In genomic region chrX:154327026-154327820, GRCh38 we compare ENCODE assay signal across 12 cellular contexts. TPM values are rescaled to one million over a fixed set of nuclear protein-coding genes. Genes with fewer than 3 reads are reported as not detected.
DNase-seq lines count a peak whose midpoint lies in the region; ATAC-seq and TF ChIP-seq lines count a peak whose summit lies in the region.
"Had no signal": no experiment of that assay in that cellular context is flagged by ENCODE, and none has a peak within 500 bp of the region (broad histone marks: within the 10 kb centered on the region; RNA-seq: fewer than 3 reads in every experiment).

No MANE protein-coding gene starts in this region.

- H3K4ac ChIP-seq in H9 (ENCODE audit: low read depth, low read length), result no peak overlapping the region

- H3K36me3 Mint-ChIP-seq in IgD-negative memory B cell (no peaks in the 10 kb centered on the region), immature natural killer cell (no peaks in the 10 kb centered on the region), H9 (ENCODE audit: insufficient read depth in 1 of 3, low read depth in 3 of 3) (peaks cover 0 to 2% (median 2%) of the 10 kb centered on the region in 3 experiments; a peak in 2 of 7 replicates)
- H3K36me3 Mint-ChIP-seq in activated naive CD4-positive, alpha-beta T cell treated with anti-CD3 and anti-CD28 coated beads, Interleukin-2, amount 10 ng/mL, durations not matched to agents 7 days and 5 days, result peaks cover 4% of the 10 kb centered on the region

- H3K4me3 Mint-ChIP-seq in IgD-negative memory B cell (peak overlapping the region in 2 of 4 donors; percentile 72 to 79), immature natural killer cell (peak overlapping the region; percentile 1 to 69 (median 48)), H9 (no peak overlapping the region)
- H3K4me3 Mint-ChIP-seq in activated naive CD4-positive, alpha-beta T cell treated with anti-CD3 and anti-CD28 coated beads, Interleukin-2, amount 10 ng/mL, durations not matched to agents 7 days and 5 days, result peak overlapping the region; percentile 62
- H3K4me3 Mint-ChIP-seq: dendritic cell treated with granulocyte-macrophage colony-stimulating factor and Interleukin-4, amounts not matched to agents 40 ng/mL and 50 ng/mL, for 4 days had no signal

- no peak overlapping the region for H3K14ac ChIP-seq in H9 (ENCODE audit: insufficient read depth, low read length)

- H3K9me3 Mint-ChIP-seq in IgD-negative memory B cell (no peaks in the 10 kb centered on the region), immature natural killer cell (no peaks in the 10 kb centered on the region), H9 (peaks cover 79 to 84% of the 10 kb centered on the region in 2 experiments)
- H3K9me3 Mint-ChIP-seq in activated naive CD4-positive, alpha-beta T cell treated with anti-CD3 and anti-CD28 coated beads, Interleukin-2, amount 10 ng/mL, durations not matched to agents 7 days and 5 days, result no peaks in the 10 kb centered on the region
- H3K9me3 Mint-ChIP-seq: dendritic cell treated with granulocyte-macrophage colony-stimulating factor and Interleukin-4, amounts not matched to agents 40 ng/mL and 50 ng/mL, for 4 days had no signal

- TF ChIP-seq CTCF in AG10803 (conservative IDR thresholded peaks at IDR 0.05; ENCODE audit: low read length) (no peak), H9 (conservative IDR thresholded peaks at IDR 0.05) (no peak)

- ATAC-seq in HG03095 (IDR thresholded peaks at IDR 0.05; ENCODE audit: unreplicated experiment), result no peak

- H2BK15ac ChIP-seq in H9 (ENCODE audit: low read depth, low read length), result no peak overlapping the region; the same call in 1 of the 2 replicates

- no peak overlapping the region for H4K91ac ChIP-seq in H9 (ENCODE audit: insufficient read length, low read depth, low read length)

- no peak overlapping the region for H3K27ac ChIP-seq in H9 (ENCODE audit: insufficient read length, low read depth, low read length)
- H3K27ac ChIP-seq: KMS-11, stomach had no signal

- H2BK120ac ChIP-seq in H9 (ENCODE audit: low read depth, low read length, poor library complexity, severe bottlenecking), result no peak overlapping the region

- no peak overlapping the region for H2BK20ac ChIP-seq in H9 (ENCODE audit: low read depth, low read length, poor library complexity, severe bottlenecking)

- no CpG with 5 or more reads among the region's 11 CpGs for WGBS in H9 (ENCODE audit: extremely low coverage, insufficient read length, low lambda C conversion rate)

- no peaks in the 10 kb centered on the region for H3K27me3 ChIP-seq in H9 (ENCODE audit: insufficient read depth, low read length)
- H3K27me3 ChIP-seq: stomach had no signal

- H3K23ac ChIP-seq in H9 (ENCODE audit: insufficient read length, low read depth, low read length), result no peak overlapping the region

- no peak overlapping the region for H3K4me2 ChIP-seq in H9 (ENCODE audit: insufficient read depth, insufficient read length, low read length)
- H3K4me2 ChIP-seq: KMS-11 had no signal

- no peak overlapping the region for H3K18ac ChIP-seq in H9 (ENCODE audit: insufficient read length, low read depth, low read length)

- no peak overlapping the region for H3K56ac ChIP-seq in H9 (ENCODE audit: insufficient read length, low read depth, low read length)

- H3K9me3 ChIP-seq in H9 (ENCODE audit: control insufficient read depth, low read depth, low read length), result peaks cover 47% of the 10 kb centered on the region
- H3K9me3 ChIP-seq: stomach had no signal

- CTCF ChIA-PET in activated naive CD4-positive, alpha-beta T cell treated with anti-CD3 and anti-CD28 coated beads, Interleukin-2, amount 10 ng/mL, durations not matched to agents 7 days and 5 days (lab: Charles Lee), result interaction anchor here (0.6 to 2.4 kb wide), 4 partner anchors 10 to 251 kb away, joined by 3 to 11 read pairs (median 6); no protein-coding TSS in a partner anchor

- H3K27me3 Mint-ChIP-seq in IgD-negative memory B cell (peaks cover 2% of the 10 kb centered on the region), immature natural killer cell (ENCODE audit: low read depth in 3 of 3) (peaks cover 0 to 14% (median 4%) of the 10 kb centered on the region in 3 donors), H9 (ENCODE audit: low read depth) (peaks cover 36% of the 10 kb centered on the region)
- no peaks in the 10 kb centered on the region for H3K27me3 Mint-ChIP-seq in activated naive CD4-positive, alpha-beta T cell treated with anti-CD3 and anti-CD28 coated beads, Interleukin-2, amount 10 ng/mL, durations not matched to agents 7 days and 5 days

- H2AK5ac ChIP-seq in H9 (ENCODE audit: insufficient read length, low read length), result no peak overlapping the region

- H2AFZ ChIP-seq in H9 (ENCODE audit: low read length), result no peak overlapping the region

- H4K5ac ChIP-seq in H9 (ENCODE audit: insufficient read length, low read depth, low read length), result no peak overlapping the region

- no peak overlapping the region for H3K4me3 ChIP-seq in AG10803 (ENCODE audit: low read length)
- H3K4me3 ChIP-seq: stomach had no signal

- no peaks in the 10 kb centered on the region for H3K79me2 ChIP-seq in H9 (ENCODE audit: insufficient read depth, low read length)

- H3K4me1 Mint-ChIP-seq in IgD-negative memory B cell (peaks cover 21 to 35% (median 30%) of the 10 kb centered on the region in 3 donors), immature natural killer cell (peaks cover 31 to 35% of the 10 kb centered on the region in 2 donors), H9 (peaks cover 2 to 6% of the 10 kb centered on the region in 2 experiments; a peak in 2 of 4 replicates)
- H3K4me1 Mint-ChIP-seq in activated naive CD4-positive, alpha-beta T cell treated with anti-CD3 and anti-CD28 coated beads, Interleukin-2, amount 10 ng/mL, durations not matched to agents 7 days and 5 days, result peaks cover 51% of the 10 kb centered on the region

- H4K8ac ChIP-seq in H9 (replicated peaks; ENCODE audit: insufficient read length, low read depth, low read length), result no peak overlapping the region

- no peaks in the 10 kb centered on the region for H3K23me2 ChIP-seq in H9 (ENCODE audit: insufficient read length, low read depth, low read length, poor library complexity, severe bottlenecking)

- H4K20me1 ChIP-seq in H9 (ENCODE audit: control insufficient read depth, insufficient read depth, insufficient read length), result no peaks in the 10 kb centered on the region

- no peak overlapping the region for H3T11ph ChIP-seq in H9 (ENCODE audit: low read length)

- H3K9ac ChIP-seq in H9 (ENCODE audit: extremely low read depth, insufficient read length, low read length), result no peak overlapping the region
- H3K9ac ChIP-seq: KMS-11 had no signal

- no peak overlapping the region for H2BK12ac ChIP-seq in H9 (ENCODE audit: insufficient read length, low read depth, low read length)

- H3K79me1 ChIP-seq in H9 (ENCODE audit: insufficient read depth, low read depth, low read length, poor library complexity, severe bottlenecking), result no peaks in the 10 kb centered on the region

- H3K27ac Mint-ChIP-seq in IgD-negative memory B cell (peak overlapping the region in 2 of 3 donors; percentile 17 to 93), immature natural killer cell (peak overlapping the region; percentile 29 to 87 (median 82)), H9 (no peak overlapping the region)
- peak overlapping the region; percentile 92 for H3K27ac Mint-ChIP-seq in activated naive CD4-positive, alpha-beta T cell treated with anti-CD3 and anti-CD28 coated beads, Interleukin-2, amount 10 ng/mL, durations not matched to agents 7 days and 5 days
- H3K27ac Mint-ChIP-seq: dendritic cell treated with granulocyte-macrophage colony-stimulating factor and Interleukin-4, amounts not matched to agents 40 ng/mL and 50 ng/mL, for 4 days had no signal

- no peaks in the 10 kb centered on the region for H3K4me1 ChIP-seq in H9 (ENCODE audit: insufficient read depth, low read length)

- no peak overlapping the region for H2BK5ac ChIP-seq in H9 (ENCODE audit: insufficient read length, low read length)

- peak; percentile 74 for DNase-seq in AG10803 (ENCODE audit: low read depth)
- peak; percentile 72 for DNase-seq in activated naive CD4-positive, alpha-beta T cell treated with anti-CD3 and anti-CD28 coated beads, Interleukin-2, amount 10 ng/mL, durations not matched to agents 7 days and 5 days
- peak; percentile 29 to 47 (median 45) for DNase-seq in immature natural killer cell
- no peak for DNase-seq in COLO668 (lab: John Stamatoyannopoulos, UW; ENCODE audit: unreplicated experiment)
- no peak for DNase-seq in kidney tubule cell (ENCODE audit: low spot score)
- no peak for DNase-seq in H9
- DNase-seq: Calu3, stomach had no signal

RNA-seq across cellular contexts. Expression of gene TKTL1, which starts 31.6 kb away (rescaled TPM):
- 5.5 TPM for polyA plus RNA-seq in IgD-negative memory B cell
- polyA plus RNA-seq in immature natural killer cell, result 100 to 1,000 TPM in 1 of 3 donors, 10 to 100 TPM in 2; 58.7 to 282 (median 69.8) TPM
- total RNA-seq in H9 (2021), result not detected in 2 replicates
- total RNA-seq: Calu3, stomach had no signal
- polyA plus RNA-seq: stomach had no signal

RNA-seq across cellular contexts. Expression of gene TEX28, which starts 32.3 kb away (rescaled TPM):
- polyA plus RNA-seq in IgD-negative memory B cell, result not detected
- under 1 TPM in 1 of 3 donors, not detected in 2; 0.46 TPM for polyA plus RNA-seq in immature natural killer cell
- not detected in 2 replicates for total RNA-seq in H9 (2021)
- total RNA-seq: Calu3, stomach had no signal
- polyA plus RNA-seq: stomach had no signal

RNA-seq across cellular contexts. Expression of gene FLNA, which starts 47.2 kb away (rescaled TPM):
- polyA plus RNA-seq in IgD-negative memory B cell (396 TPM), immature natural killer cell (1,000 to 10,000 TPM in 1 of 3 donors, 100 to 1,000 TPM in 2; 135 to 1,231 (median 241) TPM)
- 946 and 957 TPM in 2 replicates for total RNA-seq in H9 (2021)

RNA-seq across cellular contexts. Expression of gene EMD, which starts 51.9 kb away (rescaled TPM):
- 32.4 TPM for polyA plus RNA-seq in IgD-negative memory B cell
- polyA plus RNA-seq in immature natural killer cell, result 10 to 100 TPM; 27.2 to 31.2 (median 28.9) TPM
- total RNA-seq in H9 (2021), result 113 and 115 TPM in 2 replicates

Comparison
In these comparisons a context has a peak if more than half of its experiments do, and no peak if none do; other contexts are left out.
1. DNase-seq: peak in AG10803 (single experiment), activated naive CD4-positive, alpha-beta T cell treated with anti-CD3 and anti-CD28 coated beads, Interleukin-2, amount 10 ng/mL, durations not matched to agents 7 days and 5 days (single experiment) and immature natural killer cell (3 of 3); none in COLO668 (single experiment), kidney tubule cell (single experiment) and H9 (single experiment).
2. H3K27ac Mint-ChIP-seq: peak in IgD-negative memory B cell (2 of 3), activated naive CD4-positive, alpha-beta T cell treated with anti-CD3 and anti-CD28 coated beads, Interleukin-2, amount 10 ng/mL, durations not matched to agents 7 days and 5 days (single experiment) and immature natural killer cell (6 of 6); none in H9 (0 of 3).
3. H3K4me3 Mint-ChIP-seq: peak in activated naive CD4-positive, alpha-beta T cell treated with anti-CD3 and anti-CD28 coated beads, Interleukin-2, amount 10 ng/mL, durations not matched to agents 7 days and 5 days (single experiment) and immature natural killer cell (5 of 5); none in H9 (0 of 2).